Comparison of ENCODE assay signal across 14 cellular contexts in genomic region chr9:4126184-4126865, GRCh38.
DNase-seq lines count a peak whose midpoint lies in the region; ATAC-seq and TF ChIP-seq lines count a peak whose summit lies in the region.
"Had no signal": no experiment of that assay in that cellular context is flagged by ENCODE, and none has a peak within 500 bp of the region (broad histone marks: within the 10 kb centered on the region; RNA-seq: fewer than 3 reads in every experiment).

No MANE protein-coding gene starts in this region.

- no peak overlapping the region for H3K27ac Mint-ChIP-seq in activated CD8-positive, alpha-beta T cell treated with anti-CD3 and anti-CD28 coated beads for 36 hours
- no peak overlapping the region for H3K27ac Mint-ChIP-seq in natural killer cell

- no peaks in the 10 kb centered on the region for H3K27me3 ChIP-seq in lower lobe of right lung (ENCODE audit: low read depth)
- H3K27me3 ChIP-seq: gastrocnemius medialis, sigmoid colon had no signal

- H3K9me3 Mint-ChIP-seq in activated CD8-positive, alpha-beta T cell treated with anti-CD3 and anti-CD28 coated beads for 36 hours: peaks cover 6% of the 10 kb centered on the region
- H3K9me3 Mint-ChIP-seq in natural killer cell: no peaks in the 10 kb centered on the region

- no peaks in the 10 kb centered on the region for H3K4me1 Mint-ChIP-seq in activated CD8-positive, alpha-beta T cell treated with anti-CD3 and anti-CD28 coated beads for 36 hours (ENCODE audit: low read depth)
- no peaks in the 10 kb centered on the region for H3K4me1 Mint-ChIP-seq in natural killer cell

- peaks cover 9% of the 10 kb centered on the region for H3K27me3 Mint-ChIP-seq in activated CD8-positive, alpha-beta T cell treated with anti-CD3 and anti-CD28 coated beads for 36 hours
- peaks cover 7 to 14% of the 10 kb centered on the region in 2 donors for H3K27me3 Mint-ChIP-seq in natural killer cell (ENCODE audit: low read depth in 2 of 2)

- no peak overlapping the region for H3K27ac ChIP-seq in lower lobe of right lung
- H3K27ac ChIP-seq: C4-2B, gastrocnemius medialis, HL-60, sigmoid colon had no signal

- H3K4me3 ChIP-seq in cardiac fibroblast (replicated peaks in 1 of 2; ENCODE audit: low read depth in 2 of 2, low read length in 2 of 2): no peak overlapping the region
- no peak overlapping the region for H3K4me3 ChIP-seq in lower lobe of right lung
- H3K4me3 ChIP-seq: gastrocnemius medialis, sigmoid colon had no signal

- POLR2A ChIA-PET in activated CD8-positive, alpha-beta T cell treated with anti-CD3 and anti-CD28 coated beads for 36 hours (lab: Charles Lee): no interaction called here

- H3K36me3 ChIP-seq in lower lobe of right lung: no peaks in the 10 kb centered on the region
- H3K36me3 ChIP-seq: gastrocnemius medialis, sigmoid colon had no signal

- H3K4me3 Mint-ChIP-seq in activated CD8-positive, alpha-beta T cell treated with anti-CD3 and anti-CD28 coated beads for 36 hours: no peak overlapping the region
- no peak overlapping the region for H3K4me3 Mint-ChIP-seq in natural killer cell

- intact Hi-C loops in lower lobe of right lung (cut with DNase I) (no loop called here), natural killer cell (cut with micrococcal nuclease) (no loop called here)
- intact Hi-C loops in activated CD8-positive, alpha-beta T cell treated with anti-CD3 and anti-CD28 coated beads for 36 hours (cut with micrococcal nuclease): no loop called here

- DNase-seq in ACHN: peak; percentile 83
- DNase-seq in HT-29 (ENCODE audit: low spot score): peak; percentile 42
- peak; percentile 74 to 86 for DNase-seq in cardiac fibroblast (ENCODE audit: low read depth in 2 of 2)
- DNase-seq in lower lobe of right lung: no peak
- DNase-seq in COLO829 (ENCODE audit: low spot score): no peak
- no peak for DNase-seq in activated CD8-positive, alpha-beta T cell treated with anti-CD3 and anti-CD28 coated beads for 36 hours
- DNase-seq in RPMI8226: no peak
- no peak for DNase-seq in natural killer cell
- DNase-seq: activated CD8-positive, alpha-beta memory T cell treated with anti-CD3 and anti-CD28 coated beads, Interleukin-2, amount 50 U/mL, for 48 hours; gastrocnemius medialis; NCI-H1092 treated with DMSO at 0.1 percent for 48 hours; sigmoid colon had no signal

- TF ChIP-seq CTCF in cardiac fibroblast (IDR thresholded peaks at IDR 0.05; ENCODE audit: low read depth, low read length) (no peak), lower lobe of right lung (IDR thresholded peaks at IDR 0.05) (no peak), natural killer cell (IDR thresholded peaks at IDR 0.05) (no peak)
- TF ChIP-seq CTCF in activated CD8-positive, alpha-beta T cell treated with anti-CD3 and anti-CD28 coated beads for 36 hours (IDR thresholded peaks at IDR 0.05): no peak

- no peaks in the 10 kb centered on the region for H3K36me3 Mint-ChIP-seq in activated CD8-positive, alpha-beta T cell treated with anti-CD3 and anti-CD28 coated beads for 36 hours (ENCODE audit: low read depth)
- H3K36me3 Mint-ChIP-seq in natural killer cell: no peaks in the 10 kb centered on the region

- H3K4me1 ChIP-seq in lower lobe of right lung: no peaks in the 10 kb centered on the region
- H3K4me1 ChIP-seq: gastrocnemius medialis had no signal

- CTCF ChIA-PET in activated CD8-positive, alpha-beta T cell treated with anti-CD3 and anti-CD28 coated beads for 36 hours (lab: Charles Lee): interaction anchor here (0.6 to 2.1 kb wide), 4 partner anchors 8 to 11 kb away, joined by 3 to 7 read pairs (median 4); no protein-coding TSS in a partner anchor

- no peaks in the 10 kb centered on the region for H3K9me3 ChIP-seq in lower lobe of right lung
- H3K9me3 ChIP-seq: gastrocnemius medialis, sigmoid colon had no signal

- ATAC-seq in lower lobe of right lung (peak; percentile 39 to 79), natural killer cell (no peak)
- ATAC-seq in activated CD8-positive, alpha-beta T cell treated with anti-CD3 and anti-CD28 coated beads for 36 hours: no peak
- ATAC-seq: gastrocnemius medialis had no signal

- in situ Hi-C loops in ACHN (cut with HindIII; ENCODE audit: low pct_ligation_motif_present, low pct_unique_long_range_greater_than_20kb, low sequenced_read_pairs): loop anchor here (25.0 kb wide), 1 partner anchor 161 kb away; no protein-coding TSS in a partner anchor

Comparison
In these comparisons a context has a peak if more than half of its experiments do, and no peak if none do; other contexts are left out.
1. DNase-seq: peak in ACHN (single experiment), HT-29 (single experiment) and cardiac fibroblast (2 of 2); none in lower lobe of right lung (single experiment), COLO829 (single experiment), activated CD8-positive, alpha-beta T cell treated with anti-CD3 and anti-CD28 coated beads for 36 hours (single experiment), RPMI8226 (single experiment) and natural killer cell (single experiment).
2. ATAC-seq: peak in lower lobe of right lung (2 of 2); none in activated CD8-positive, alpha-beta T cell treated with anti-CD3 and anti-CD28 coated beads for 36 hours (single experiment) and natural killer cell (0 of 3).